ENCODE assay signal across 1 cellular context in genomic region chr3:41064070-41064469, GRCh38.
TF ChIP-seq lines count a peak whose summit lies in the region.

No MANE protein-coding gene starts in this region.

TF ChIP-seq in HepG2, 621 proteins besides CTCF, POLR2A, EP300 and RAD21:
- TF ChIP-seq ZBTB21 (CRISPR knock-in tag; IDR thresholded peaks at IDR 0.05) = no peak
- no peak for TF ChIP-seq IRF1 (CRISPR knock-in tag; IDR thresholded peaks at IDR 0.05; ENCODE audit: low read depth)
- TF ChIP-seq HNF4A (CRISPR knock-in tag; IDR thresholded peaks at IDR 0.05) = 0 out of 2 replicates have a peak, but pooled peaks have one; percentile 8
